ENCODE assay signal across 8 cellular contexts in the genomic region with DNA sequence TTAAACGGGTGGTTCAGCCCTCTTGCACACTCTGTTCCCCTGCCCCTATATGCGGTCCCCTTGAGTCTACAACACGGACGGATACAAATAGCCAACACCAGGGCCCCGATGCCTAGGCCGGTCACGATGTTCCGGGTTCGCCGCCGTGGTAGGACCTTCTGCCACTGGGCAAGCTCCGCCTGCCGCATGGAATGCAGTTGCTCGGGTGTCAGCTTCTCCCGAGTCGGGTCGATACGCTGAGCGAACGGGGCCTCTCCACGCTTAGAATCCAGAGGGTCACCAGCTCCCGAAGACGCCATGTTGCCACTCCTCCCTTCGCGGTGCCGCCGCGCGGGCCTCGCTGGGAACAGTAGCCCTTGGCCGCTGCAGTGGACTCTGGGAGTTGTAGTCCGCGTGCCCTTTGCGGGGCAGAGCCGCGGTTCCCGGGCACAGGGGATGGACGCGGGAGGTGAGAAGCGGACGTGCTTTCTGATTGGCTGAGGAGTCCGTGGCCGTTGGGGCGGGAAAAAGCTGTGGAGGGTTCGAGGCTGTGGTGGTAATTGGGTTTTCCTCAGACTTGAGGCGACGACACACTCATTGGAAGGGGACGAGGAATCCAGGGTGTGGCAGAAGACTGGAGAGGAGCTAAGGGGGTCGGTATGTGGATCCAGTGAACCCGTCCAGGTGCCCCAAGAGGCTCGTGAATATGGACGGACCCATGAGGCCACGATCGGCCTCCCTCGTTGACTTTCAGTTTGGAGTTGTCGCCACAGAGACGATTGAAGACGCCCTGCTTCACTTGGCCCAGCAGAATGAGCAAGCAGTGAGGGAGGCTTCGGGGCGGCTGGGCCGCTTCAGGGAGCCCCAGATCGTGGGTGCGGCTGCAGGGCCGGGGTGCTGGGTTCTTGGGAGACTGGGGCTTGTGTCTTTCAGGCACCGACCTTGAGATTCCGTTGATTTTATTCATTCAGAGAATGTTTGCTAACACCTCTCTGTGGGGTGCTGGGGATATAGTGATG. TPM values are rescaled to one million over a fixed set of nuclear protein-coding genes. Genes with fewer than 3 reads are reported as not detected.
DNase-seq lines count a peak whose midpoint lies in the region; ATAC-seq and TF ChIP-seq lines count a peak whose summit lies in the region.

A gene with protein sequence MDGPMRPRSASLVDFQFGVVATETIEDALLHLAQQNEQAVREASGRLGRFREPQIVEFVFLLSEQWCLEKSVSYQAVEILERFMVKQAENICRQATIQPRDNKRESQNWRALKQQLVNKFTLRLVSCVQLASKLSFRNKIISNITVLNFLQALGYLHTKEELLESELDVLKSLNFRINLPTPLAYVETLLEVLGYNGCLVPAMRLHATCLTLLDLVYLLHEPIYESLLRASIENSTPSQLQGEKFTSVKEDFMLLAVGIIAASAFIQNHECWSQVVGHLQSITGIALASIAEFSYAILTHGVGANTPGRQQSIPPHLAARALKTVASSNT (plus strand): TSS at position 479 of the 998 bp plus-strand sequence. CDS start 207 bp downstream, at position 686.
A gene with protein sequence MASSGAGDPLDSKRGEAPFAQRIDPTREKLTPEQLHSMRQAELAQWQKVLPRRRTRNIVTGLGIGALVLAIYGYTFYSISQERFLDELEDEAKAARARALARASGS (minus strand): TSS at position 322 of the 998 bp plus-strand sequence. CDS start 23 bp downstream, at position 299.

- H3K9ac ChIP-seq in duodenal mucosa (ENCODE audit: low read depth in 1 of 2, low read length in 2 of 2): peak within 1 kb of the TSS; percentile 87 to 98

- peak within 1 kb of the TSS; percentile 72 for H3K27ac ChIP-seq in duodenal mucosa (ENCODE audit: low read depth, low read length)

- H3K27me3 ChIP-seq in duodenal mucosa (ENCODE audit: control insufficient read depth in 1 of 2, insufficient read depth in 2 of 2, low read length in 2 of 2): no peaks in the 10 kb centered on the region

- intact Hi-C loops in activated CD4-positive, alpha-beta memory T cell treated with anti-CD3 and anti-CD28 coated beads for 36 hours (cut with micrococcal nuclease): no loop called here
- intact Hi-C loops in lower leg skin (cut with DNase I; ENCODE audit: low total_unique reads): no loop called here

- peaks cover 4% of the 10 kb centered on the region for H3K36me3 Mint-ChIP-seq in activated CD4-positive, alpha-beta memory T cell treated with anti-CD3 and anti-CD28 coated beads for 36 hours

- no peak for TF ChIP-seq POLR2A in lower leg skin (IDR thresholded peaks at IDR 0.05)

- TF ChIP-seq CTCF in lower leg skin (IDR thresholded peaks at IDR 0.05): no peak

- peaks cover 18% of the 10 kb centered on the region for H3K4me1 Mint-ChIP-seq in activated CD4-positive, alpha-beta memory T cell treated with anti-CD3 and anti-CD28 coated beads for 36 hours (ENCODE audit: low read depth)

- WGBS in lower leg skin, 2 donors: 26 to 27% methylated on average over 64 to 66 of the region's 66 CpGs

- no peaks in the 10 kb centered on the region for H3K9me3 ChIP-seq in duodenal mucosa (ENCODE audit: control insufficient read depth in 1 of 2, low read length in 2 of 2)

- peaks cover 26 to 34% of the 10 kb centered on the region in 2 donors for H3K4me1 ChIP-seq in duodenal mucosa (ENCODE audit: control insufficient read depth in 1 of 2, insufficient read depth in 2 of 2, low read length in 2 of 2)

- peak within 1 kb of the TSS; percentile 50 for H3K27ac Mint-ChIP-seq in activated CD4-positive, alpha-beta memory T cell treated with anti-CD3 and anti-CD28 coated beads for 36 hours

- peak within 1 kb of the TSS; percentile 90 for H3K4me3 Mint-ChIP-seq in activated CD4-positive, alpha-beta memory T cell treated with anti-CD3 and anti-CD28 coated beads for 36 hours

- H3K36me3 ChIP-seq in duodenal mucosa (ENCODE audit: control insufficient read depth in 1 of 2, insufficient read depth in 2 of 2, low read length in 2 of 2): peaks cover 7 to 10% of the 10 kb centered on the region in 2 donors

- POLR2A ChIA-PET in activated CD4-positive, alpha-beta memory T cell treated with anti-CD3 and anti-CD28 coated beads for 36 hours (lab: Charles Lee): interaction anchor here (1.0 to 1.8 kb wide), 4 partner anchors 25 to 518 kb away, joined by 3 to 7 read pairs (median 4); partner anchors contain the start of genes PSME3 and VPS25

- peak within 1 kb of the TSS; percentile 93 to 95 for H3K4me3 ChIP-seq in duodenal mucosa (ENCODE audit: low read depth in 1 of 2, low read length in 2 of 2)
- peak within 1 kb of the TSS; percentile 94 for H3K4me3 ChIP-seq in lower leg skin (ENCODE audit: low read depth, poor library complexity, severe bottlenecking)

- DNase-seq in NK-92 treated with Interleukin-12 subunit alpha and Interleukin-12 subunit beta, amount 100 ng/mL, for 24 hours (lab: John Stamatoyannopoulos, UW): peak; percentile 66
- DNase-seq in NK-92 (lab: John Stamatoyannopoulos, UW; ENCODE audit: unreplicated experiment): no peak
- peak; percentile 84 to 94 for DNase-seq in NCI-H526 (lab: John Stamatoyannopoulos, UW)
- peak; percentile 90 for DNase-seq in activated CD4-positive, alpha-beta memory T cell treated with anti-CD3 and anti-CD28 coated beads for 36 hours
- peak; percentile 68 to 96 for DNase-seq in lower leg skin (ENCODE audit: low spot score in 2 of 2)
- peak; percentile 83 for DNase-seq in stimulated activated CD4-positive, alpha-beta T cell treated with anti-CD3 and anti-CD28 coated beads, Interleukin-4, amount 100 ng/mL, for 24 hours

- ATAC-seq in HG03196 (IDR thresholded peaks at IDR 0.05; ENCODE audit: unreplicated experiment): peak; percentile 76

- no peaks in the 10 kb centered on the region for H3K9me3 Mint-ChIP-seq in activated CD4-positive, alpha-beta memory T cell treated with anti-CD3 and anti-CD28 coated beads for 36 hours

- CTCF ChIA-PET in activated CD4-positive, alpha-beta memory T cell treated with anti-CD3 and anti-CD28 coated beads for 36 hours (lab: Charles Lee): interaction anchor here (0.6 to 1.4 kb wide), 6 partner anchors 19 to 780 kb away, joined by 3 to 5 read pairs (median 4); partner anchors contain the start of genes BECN1 and VPS25

- no peaks in the 10 kb centered on the region for H3K27me3 Mint-ChIP-seq in activated CD4-positive, alpha-beta memory T cell treated with anti-CD3 and anti-CD28 coated beads for 36 hours

RNA-seq across cellular contexts. Expression of the first gene that starts in this region (rescaled TPM):
- not detected for total RNA-seq in activated CD4-positive, alpha-beta memory T cell treated with anti-CD3 and anti-CD28 coated beads for 36 hours
- total RNA-seq in lower leg skin: 1 to 10 TPM in 1 of 4 donors, under 1 TPM in 1, not detected in 2; 0.17 to 1.4 TPM

RNA-seq across cellular contexts. Expression of the second gene that starts in this region (rescaled TPM):
- 10 to 100 TPM; 31.8 to 36.6 TPM for total RNA-seq in activated CD4-positive, alpha-beta memory T cell treated with anti-CD3 and anti-CD28 coated beads for 36 hours
- 10 to 100 TPM; 40.7 to 64.0 (median 61.1) TPM for total RNA-seq in lower leg skin
